In genomic region chr2:197210450-197210849, GRCh38 we compare ENCODE assay signal across 9 cellular contexts.
DNase-seq lines count a peak whose midpoint lies in the region; ATAC-seq and TF ChIP-seq lines count a peak whose summit lies in the region.
"Had no signal": no experiment of that assay in that cellular context is flagged by ENCODE, and none has a peak within 500 bp of the region (broad histone marks: within the 10 kb centered on the region; RNA-seq: fewer than 3 reads in every experiment).

No MANE protein-coding gene starts in this region.

- no peaks in the 10 kb centered on the region for H4K20me1 ChIP-seq in DND-41 (ENCODE audit: insufficient read depth, low read length)
- H4K20me1 ChIP-seq in H9 (ENCODE audit: control insufficient read depth, insufficient read depth, insufficient read length): no peaks in the 10 kb centered on the region

- no peaks in the 10 kb centered on the region for H3K9me3 Mint-ChIP-seq in progenitor cell of endocrine pancreas (ENCODE audit: low read depth)
- H3K9me3 Mint-ChIP-seq in H9: no peaks in the 10 kb centered on the region

- H3K4me1 ChIP-seq in DND-41 (ENCODE audit: insufficient read depth, low read length) (peaks cover 47% of the 10 kb centered on the region), duodenal mucosa (ENCODE audit: control insufficient read depth in 1 of 2, insufficient read depth in 2 of 2, low read length in 2 of 2) (peaks cover 51 to 55% of the 10 kb centered on the region in 2 donors), H9 (ENCODE audit: insufficient read depth, low read length) (no peaks in the 10 kb centered on the region)

- no peak overlapping the region for H2AFZ ChIP-seq in DND-41 (ENCODE audit: low read depth, low read length)
- no peak overlapping the region for H2AFZ ChIP-seq in H9 (ENCODE audit: low read length)

- H2BK12ac ChIP-seq in H9 (ENCODE audit: insufficient read length, low read depth, low read length): no peak overlapping the region

- H3K79me2 ChIP-seq in DND-41 (ENCODE audit: insufficient read depth, low read length) (peaks cover 27% of the 10 kb centered on the region), H9 (ENCODE audit: insufficient read depth, low read length) (no peaks in the 10 kb centered on the region)

- H2BK20ac ChIP-seq in H9 (ENCODE audit: low read depth, low read length, poor library complexity, severe bottlenecking): no peak overlapping the region

- H3K27me3 Mint-ChIP-seq in progenitor cell of endocrine pancreas (no peaks in the 10 kb centered on the region), H9 (ENCODE audit: low read depth) (no peaks in the 10 kb centered on the region)

- H3K36me3 Mint-ChIP-seq in progenitor cell of endocrine pancreas (ENCODE audit: insufficient read depth) (no peaks in the 10 kb centered on the region), H9 (ENCODE audit: insufficient read depth in 1 of 3, low read depth in 3 of 3) (no peaks in the 10 kb centered on the region; a peak in 1 of 7 replicates)

- H2BK120ac ChIP-seq in H9 (ENCODE audit: low read depth, low read length, poor library complexity, severe bottlenecking): no peak overlapping the region

- no peak overlapping the region for H3K18ac ChIP-seq in H9 (ENCODE audit: insufficient read length, low read depth, low read length)

- H3K4me2 ChIP-seq in DND-41 (ENCODE audit: insufficient read depth, low read length): no peak overlapping the region
- no peak overlapping the region for H3K4me2 ChIP-seq in H9 (ENCODE audit: insufficient read depth, insufficient read length, low read length)

- H3K23ac ChIP-seq in H9 (ENCODE audit: insufficient read length, low read depth, low read length): no peak overlapping the region

- H3K9ac ChIP-seq in DND-41 (ENCODE audit: low read depth, low read length) (no peak overlapping the region), duodenal mucosa (ENCODE audit: low read depth in 1 of 2, low read length in 2 of 2) (no peak overlapping the region), H9 (ENCODE audit: extremely low read depth, insufficient read length, low read length) (no peak overlapping the region)

- peak overlapping the region; percentile 31 for H3K27ac Mint-ChIP-seq in progenitor cell of endocrine pancreas
- H3K27ac Mint-ChIP-seq in H9: no peak overlapping the region; a peak in 1 of 7 replicates

- no peaks in the 10 kb centered on the region for H3K23me2 ChIP-seq in H9 (ENCODE audit: insufficient read length, low read depth, low read length, poor library complexity, severe bottlenecking)

- peaks cover 13% of the 10 kb centered on the region for H3K4me1 Mint-ChIP-seq in progenitor cell of endocrine pancreas (ENCODE audit: low read depth)
- H3K4me1 Mint-ChIP-seq in H9: no peaks in the 10 kb centered on the region

- H3K27me3 ChIP-seq in DND-41 (ENCODE audit: insufficient read depth, low read length, poor library complexity) (no peaks in the 10 kb centered on the region), duodenal mucosa (ENCODE audit: control insufficient read depth in 1 of 2, insufficient read depth in 2 of 2, low read length in 2 of 2) (no peaks in the 10 kb centered on the region), H9 (ENCODE audit: insufficient read depth, low read length) (no peaks in the 10 kb centered on the region)

- H3K4me3 Mint-ChIP-seq in progenitor cell of endocrine pancreas (ENCODE audit: low read depth) (no peak overlapping the region), H9 (no peak overlapping the region)

- no CpG with 5 or more reads among the region's 3 CpGs for WGBS in H9 (ENCODE audit: extremely low coverage, insufficient read length, low lambda C conversion rate)

- H3K9me3 ChIP-seq in DND-41 (ENCODE audit: insufficient read depth, low read length, severe bottlenecking) (no peaks in the 10 kb centered on the region), duodenal mucosa (ENCODE audit: control insufficient read depth in 1 of 2, low read length in 2 of 2) (no peaks in the 10 kb centered on the region), H9 (ENCODE audit: control insufficient read depth, low read depth, low read length) (no peaks in the 10 kb centered on the region)

- no peak overlapping the region for H4K8ac ChIP-seq in H9 (replicated peaks; ENCODE audit: insufficient read length, low read depth, low read length)

- H4K5ac ChIP-seq in H9 (ENCODE audit: insufficient read length, low read depth, low read length): no peak overlapping the region

- H3K79me1 ChIP-seq in H9 (ENCODE audit: insufficient read depth, low read depth, low read length, poor library complexity, severe bottlenecking): no peaks in the 10 kb centered on the region

- peak overlapping the region; percentile 0; the same call in 1 of the 2 replicates for H3K27ac ChIP-seq in DND-41 (ENCODE audit: low read length)
- peak overlapping the region; percentile 20 for H3K27ac ChIP-seq in duodenal mucosa (ENCODE audit: low read depth, low read length)
- no peak overlapping the region for H3K27ac ChIP-seq in H9 (ENCODE audit: insufficient read length, low read depth, low read length)

- no peak overlapping the region for H2BK5ac ChIP-seq in H9 (ENCODE audit: insufficient read length, low read length)

- no peak overlapping the region for H4K91ac ChIP-seq in H9 (ENCODE audit: insufficient read length, low read depth, low read length)

- H3K4me3 ChIP-seq in DND-41 (ENCODE audit: low read depth in 1 of 2, low read length in 2 of 2) (no peak overlapping the region), duodenal mucosa (ENCODE audit: low read depth in 1 of 2, low read length in 2 of 2) (no peak overlapping the region)

- DNase-seq in DND-41 (no peak), NCI-H226 (peak; percentile 2), progenitor cell of endocrine pancreas (ENCODE audit: low spot score, unreplicated experiment) (no peak), H9 (no peak), COLO668 (lab: John Stamatoyannopoulos, UW; ENCODE audit: unreplicated experiment) (no peak), NCI-H345 (lab: John Stamatoyannopoulos, UW) (no peak)
- DNase-seq: kidney had no signal

- H2BK15ac ChIP-seq in H9 (ENCODE audit: low read depth, low read length): no peak overlapping the region

- no peak overlapping the region for H3K4ac ChIP-seq in H9 (ENCODE audit: low read depth, low read length)

- H2AK5ac ChIP-seq in H9 (ENCODE audit: insufficient read length, low read length): no peak overlapping the region

- H3K14ac ChIP-seq in H9 (ENCODE audit: insufficient read depth, low read length): no peak overlapping the region

- TF ChIP-seq CTCF in DND-41 (IDR thresholded peaks at IDR 0.05; ENCODE audit: borderline replicate concordance, extremely low read depth, low read length, poor library complexity, severe bottlenecking) (no peak), progenitor cell of endocrine pancreas (IDR thresholded peaks at IDR 0.05; ENCODE audit: unreplicated experiment) (no peak), H9 (conservative IDR thresholded peaks at IDR 0.05) (no peak)

- no peak overlapping the region for H3T11ph ChIP-seq in H9 (ENCODE audit: low read length)

- H3K36me3 ChIP-seq in DND-41 (ENCODE audit: insufficient read depth, low read length) (no peaks in the 10 kb centered on the region), duodenal mucosa (ENCODE audit: control insufficient read depth in 1 of 2, insufficient read depth in 2 of 2, low read length in 2 of 2) (no peaks in the 10 kb centered on the region)

- no peak overlapping the region for H3K56ac ChIP-seq in H9 (ENCODE audit: insufficient read length, low read depth, low read length)

- ATAC-seq in DND-41 (ENCODE audit: insufficient read depth, low read depth) (no peak), GM18520 (IDR thresholded peaks at IDR 0.05; ENCODE audit: unreplicated experiment) (no peak)
